16 cellular contexts compared by ENCODE assay signal in genomic region chr20:15675151-15675550, GRCh38.
DNase-seq lines count a peak whose midpoint lies in the region; TF ChIP-seq lines count a peak whose summit lies in the region.
"Had no signal": no experiment of that assay in that cellular context is flagged by ENCODE, and none has a peak within 500 bp of the region (broad histone marks: within the 10 kb centered on the region; RNA-seq: fewer than 3 reads in every experiment).

No MANE protein-coding gene starts in this region.

- 82 to 95% (median 86%) methylated on average over 3 of the region's 3 CpGs for whole genome bisulfite sequencing in spleen, 5 donors

- TF ChIP-seq POLR2A in spleen (IDR thresholded peaks at IDR 0.05): no peak

- TF ChIP-seq CTCF in mesothelial cell of epicardium (IDR thresholded peaks at IDR 0.05; ENCODE audit: unreplicated experiment) (no peak), spleen (IDR thresholded peaks at IDR 0.05 in 8 of 11, conservative IDR thresholded peaks at IDR 0.05 in 3 of 11) (no peak)

- DNase-seq in NCI-H1417 (lab: John Stamatoyannopoulos, UW) (peak in 2 of 3 experiments; percentile 19 to 56), NCI-H1417 treated with DMSO at 0.1 percent for 48 hours (lab: John Stamatoyannopoulos, UW) (no peak), SK-N-MC (ENCODE audit: low read depth, low spot score) (no peak), mesothelial cell of epicardium (ENCODE audit: low spot score in 2 of 2, unreplicated experiment in 2 of 2) (no peak), spleen (no peak), MG63 (no peak), NCI-H146 (lab: John Stamatoyannopoulos, UW) (no peak)
- DNase-seq: AML-193; Caco-2; CD4-positive, alpha-beta T cell; GF-D8 had no signal

- no peaks in the 10 kb centered on the region for H3K36me3 ChIP-seq in SK-N-MC (ENCODE audit: insufficient read depth, low read length)
- H3K36me3 ChIP-seq in spleen: no peaks in the 10 kb centered on the region
- H3K36me3 ChIP-seq in MG63: no peaks in the 10 kb centered on the region

- intact Hi-C loops in spleen (cut with DNase I; ENCODE audit: low total_unique reads): no loop called here

- H3K4me1 ChIP-seq in spleen: no peaks in the 10 kb centered on the region
- H3K4me1 ChIP-seq: A549, Caco-2 had no signal

- H3K36me3 Mint-ChIP-seq in mesothelial cell of epicardium: peaks cover 2% of the 10 kb centered on the region
- H3K36me3 Mint-ChIP-seq: IgD-negative memory B cell had no signal

- H3K27ac Mint-ChIP-seq in mesothelial cell of epicardium: peak overlapping the region; percentile 13
- H3K27ac Mint-ChIP-seq: CD4-positive, alpha-beta T cell; GM23338; IgD-negative memory B cell had no signal

- H3K4me3 Mint-ChIP-seq in mesothelial cell of epicardium: no peak overlapping the region
- H3K4me3 Mint-ChIP-seq: CD4-positive, alpha-beta T cell; GM23338; IgD-negative memory B cell had no signal

- peaks cover 22% of the 10 kb centered on the region for H3K9me3 Mint-ChIP-seq in mesothelial cell of epicardium
- H3K9me3 Mint-ChIP-seq: GM23338, IgD-negative memory B cell had no signal

- H3K9ac ChIP-seq in SK-N-MC (ENCODE audit: insufficient read length): no peak overlapping the region

- H3K9me3 ChIP-seq in SK-N-MC (ENCODE audit: low read depth, low read length) (peaks cover 5% of the 10 kb centered on the region; the same call in 1 of the 2 replicates), spleen (no peaks in the 10 kb centered on the region), MG63 (no peaks in the 10 kb centered on the region)
- H3K9me3 ChIP-seq: A549, Caco-2 had no signal

- H3K27me3 ChIP-seq in spleen (replicated peaks in 1 of 7) (no peaks in the 10 kb centered on the region), MG63 (no peaks in the 10 kb centered on the region)

- H3K27ac ChIP-seq in SK-N-MC (no peak overlapping the region; the same call in 1 of the 2 replicates), spleen (no peak overlapping the region)
- H3K27ac ChIP-seq: 22Rv1, A549, C4-2B had no signal

- peaks cover 54% of the 10 kb centered on the region for H3K4me1 Mint-ChIP-seq in mesothelial cell of epicardium
- H3K4me1 Mint-ChIP-seq: GM23338, IgD-negative memory B cell had no signal

- H3K27me3 Mint-ChIP-seq in mesothelial cell of epicardium (ENCODE audit: low read depth): no peaks in the 10 kb centered on the region
- H3K27me3 Mint-ChIP-seq: CD4-positive, alpha-beta T cell; IgD-negative memory B cell had no signal

- H3K4me3 ChIP-seq in SK-N-MC (peak overlapping the region; percentile 33; the same call in 1 of the 2 replicates), spleen (no peak overlapping the region), MG63 (no peak overlapping the region)
- H3K4me3 ChIP-seq: A549, GM23338 had no signal

Comparison
In these comparisons a context has a peak if more than half of its experiments do, and no peak if none do; other contexts are left out.
1. DNase-seq: peak in NCI-H1417 (2 of 3); none in NCI-H1417 treated with DMSO at 0.1 percent for 48 hours (single experiment), SK-N-MC (single experiment), mesothelial cell of epicardium (0 of 2), spleen (single experiment), MG63 (single experiment) and NCI-H146 (single experiment).